In the genomic region with DNA sequence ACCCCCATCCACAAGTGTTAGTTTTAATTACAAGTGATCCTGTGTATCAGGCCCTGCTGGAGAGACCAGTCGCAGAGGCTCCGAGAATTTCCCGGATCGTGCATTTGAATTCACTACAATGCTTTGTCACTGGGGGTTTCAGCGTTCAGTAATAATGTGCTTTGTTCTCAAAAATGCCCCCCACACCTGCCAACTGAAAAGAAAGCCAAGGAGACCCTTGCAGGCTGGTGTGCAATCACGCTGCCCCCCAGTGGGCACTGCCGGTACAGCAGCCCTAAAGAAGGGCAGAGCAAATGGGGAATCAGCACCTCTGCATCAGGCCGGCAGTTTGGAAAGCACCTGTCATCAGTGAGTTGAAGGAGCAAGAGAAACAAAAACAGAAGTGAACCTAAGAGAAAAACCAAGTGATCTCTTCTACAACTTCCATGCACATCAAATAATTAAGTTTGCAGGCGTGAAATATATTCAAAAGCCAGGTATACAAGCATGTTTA, we compare ENCODE assay signal across 8 cellular contexts.
DNase-seq lines count a peak whose midpoint lies in the region; ATAC-seq and TF ChIP-seq lines count a peak whose summit lies in the region.

No MANE protein-coding gene starts in this region.

- no peaks in the 10 kb centered on the region for H3K9me3 Mint-ChIP-seq in activated T-helper 1 cell treated with anti-CD3 and anti-CD28 coated beads, Interleukin-12 subunit alpha, Interleukin-12 subunit beta, Interleukin-2, Interleukin-4 antibody, amounts not matched to agents 30 ng/mL and 10 ng/mL and 1 ng/mL, durations not matched to agents 14 hours and 24 hours and 36 hours

- H3K9me3 ChIP-seq in gastroesophageal sphincter: no peaks in the 10 kb centered on the region

- H3K36me3 Mint-ChIP-seq in activated T-helper 1 cell treated with anti-CD3 and anti-CD28 coated beads, Interleukin-12 subunit alpha, Interleukin-12 subunit beta, Interleukin-2, Interleukin-4 antibody, amounts not matched to agents 30 ng/mL and 10 ng/mL and 1 ng/mL, durations not matched to agents 14 hours and 24 hours and 36 hours (ENCODE audit: low read depth): no peaks in the 10 kb centered on the region

- H3K4me3 Mint-ChIP-seq in activated T-helper 1 cell treated with anti-CD3 and anti-CD28 coated beads, Interleukin-12 subunit alpha, Interleukin-12 subunit beta, Interleukin-2, Interleukin-4 antibody, amounts not matched to agents 30 ng/mL and 10 ng/mL and 1 ng/mL, durations not matched to agents 14 hours and 24 hours and 36 hours: no peak overlapping the region

- no peaks in the 10 kb centered on the region for H3K27me3 ChIP-seq in gastroesophageal sphincter

- H3K27ac Mint-ChIP-seq in activated T-helper 1 cell treated with anti-CD3 and anti-CD28 coated beads, Interleukin-12 subunit alpha, Interleukin-12 subunit beta, Interleukin-2, Interleukin-4 antibody, amounts not matched to agents 30 ng/mL and 10 ng/mL and 1 ng/mL, durations not matched to agents 14 hours and 24 hours and 36 hours: no peak overlapping the region

- peak; percentile 26 for DNase-seq in DMS114 treated with DMSO at 0.1 percent for 48 hours (lab: John Stamatoyannopoulos, UW; ENCODE audit: unreplicated experiment)
- peak; percentile 72 for DNase-seq in OCI-M1 (lab: John Stamatoyannopoulos, UW)
- peak; percentile 34 for DNase-seq in activated T-helper 1 cell treated with anti-CD3 and anti-CD28 coated beads, Interleukin-12 subunit alpha, Interleukin-12 subunit beta, Interleukin-2, Interleukin-4 antibody, amounts not matched to agents 30 ng/mL and 10 ng/mL and 1 ng/mL, durations not matched to agents 14 hours and 24 hours and 36 hours (ENCODE audit: low spot score)
- peak; percentile 50 for DNase-seq in pons (ENCODE audit: low spot score)
- peak; percentile 61 for DNase-seq in ureter (ENCODE audit: low spot score)

- peaks cover 14% of the 10 kb centered on the region for H3K4me1 Mint-ChIP-seq in activated T-helper 1 cell treated with anti-CD3 and anti-CD28 coated beads, Interleukin-12 subunit alpha, Interleukin-12 subunit beta, Interleukin-2, Interleukin-4 antibody, amounts not matched to agents 30 ng/mL and 10 ng/mL and 1 ng/mL, durations not matched to agents 14 hours and 24 hours and 36 hours (ENCODE audit: low read depth)

- H3K27me3 Mint-ChIP-seq in activated T-helper 1 cell treated with anti-CD3 and anti-CD28 coated beads, Interleukin-12 subunit alpha, Interleukin-12 subunit beta, Interleukin-2, Interleukin-4 antibody, amounts not matched to agents 30 ng/mL and 10 ng/mL and 1 ng/mL, durations not matched to agents 14 hours and 24 hours and 36 hours (ENCODE audit: insufficient read depth): peaks cover 6% of the 10 kb centered on the region

- 25 to 33% methylated on average over 4 to 9 of the region's 9 CpGs for WGBS in gastroesophageal sphincter (ENCODE audit: low coverage in 1 of 2), 2 donors

- H3K36me3 ChIP-seq in gastroesophageal sphincter: no peaks in the 10 kb centered on the region

- ATAC-seq in GM19452 (IDR thresholded peaks at IDR 0.05; ENCODE audit: unreplicated experiment) (peak; percentile 80), HG03469 (IDR thresholded peaks at IDR 0.05; ENCODE audit: unreplicated experiment) (peak; percentile 84), gastroesophageal sphincter (no peak)

- peaks cover 5 to 70% (median 8%) of the 10 kb centered on the region in 3 donors for H3K4me1 ChIP-seq in gastroesophageal sphincter

- TF ChIP-seq EP300 in gastroesophageal sphincter (IDR thresholded peaks at IDR 0.05): no peak

- peak; percentile 86 to 94 (median 92) for TF ChIP-seq CTCF in gastroesophageal sphincter (IDR thresholded peaks at IDR 0.05)

- intact Hi-C loops in activated T-helper 1 cell treated with anti-CD3 and anti-CD28 coated beads, Interleukin-12 subunit alpha, Interleukin-12 subunit beta, Interleukin-2, Interleukin-4 antibody, amounts not matched to agents 30 ng/mL and 10 ng/mL and 1 ng/mL, durations not matched to agents 14 hours and 24 hours and 36 hours (cut with micrococcal nuclease): loop anchor here (1.0 kb wide), 2 partner anchors 115 to 1842 kb away; no protein-coding TSS in a partner anchor

- H3K27ac ChIP-seq in gastroesophageal sphincter: no peak overlapping the region

- H3K4me3 ChIP-seq in gastroesophageal sphincter: no peak overlapping the region

- no peak for TF ChIP-seq POLR2A in gastroesophageal sphincter (IDR thresholded peaks at IDR 0.05)
